1 cellular context compared by ENCODE assay signal in the genomic region with DNA sequence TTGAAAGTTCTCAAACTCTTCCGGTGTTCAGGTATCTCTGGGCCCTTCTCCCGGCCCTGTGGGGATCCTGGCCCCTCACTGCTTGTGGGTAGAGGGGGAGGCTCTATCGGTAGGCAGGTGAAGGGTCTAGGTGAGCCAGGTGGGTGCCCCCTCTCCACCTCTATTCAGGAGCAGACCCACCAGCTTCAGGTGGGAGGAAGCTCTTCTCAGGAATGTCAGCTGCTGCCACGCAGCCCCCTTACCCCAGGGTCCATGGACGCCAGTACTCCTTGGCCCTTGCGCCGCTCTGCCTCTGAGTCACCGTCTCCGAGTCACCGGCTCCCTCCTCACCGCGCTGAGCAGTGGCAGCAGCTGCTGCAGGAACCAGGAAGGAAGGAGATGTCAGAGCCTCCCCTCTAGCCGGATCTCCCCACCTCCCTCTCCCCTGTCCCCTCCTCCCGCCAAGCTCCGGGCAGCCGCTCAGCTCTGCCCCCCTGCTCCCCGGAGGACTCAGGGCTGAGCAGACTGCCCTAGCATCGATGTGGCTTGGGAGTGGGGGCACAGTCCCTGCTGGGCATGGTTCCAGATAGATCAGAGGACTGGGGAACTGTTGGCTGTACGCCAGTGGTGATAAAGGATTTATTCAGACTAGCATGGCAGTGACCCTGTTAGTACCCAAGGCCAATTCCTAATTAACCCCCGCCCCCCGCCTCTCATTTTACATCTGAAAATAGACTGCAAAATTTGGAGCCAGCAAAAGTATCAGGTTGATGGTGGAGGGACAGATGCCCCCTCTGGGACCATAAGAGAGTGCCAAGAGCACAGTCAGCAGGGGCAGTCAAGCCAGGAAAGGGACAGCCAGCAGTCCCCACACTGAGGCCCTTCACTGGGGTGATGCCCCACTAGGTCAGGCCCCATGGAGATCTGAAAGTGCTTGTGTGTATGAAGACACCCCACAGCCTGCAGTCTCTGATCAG.
TF ChIP-seq lines count a peak whose summit lies in the region.

OSBPL7 (minus strand) TSS at position 371 of the 956 bp plus-strand sequence. CDS start 1,516 bp downstream, outside the sequence.

TF ChIP-seq in HEK293, 187 proteins besides CTCF, POLR2A, EP300 and RAD21 (continued from another document):
- peak; percentile 55 for TF ChIP-seq ZNF692 (tag by site-specific recombination; IDR thresholded peaks at IDR 0.05)
- peak; percentile 90 for TF ChIP-seq ZBTB48 (tag by site-specific recombination; IDR thresholded peaks at IDR 0.05)
- 0 out of 2 replicates have a peak, but pooled peaks have one; percentile 13 for TF ChIP-seq PRDM4 (tag by site-specific recombination; IDR thresholded peaks at IDR 0.05)
- peak; percentile 58; the same call in 1 of the 2 replicates for TF ChIP-seq OSR2 (tag by site-specific recombination; IDR thresholded peaks at IDR 0.05)
- 0 out of 2 replicates have a peak, but pooled peaks have one; percentile 50 for TF ChIP-seq ZNF391 (tag by site-specific recombination; IDR thresholded peaks at IDR 0.05; ENCODE audit: borderline replicate concordance, low read depth)
- 0 out of 2 replicates have a peak, but pooled peaks have one; percentile 9 for TF ChIP-seq GLI4 (tag by site-specific recombination; IDR thresholded peaks at IDR 0.05)
- no peak for TF ChIP-seq ZNF433 (tag by site-specific recombination; IDR thresholded peaks at IDR 0.05; ENCODE audit: low read depth)
- no peak for TF ChIP-seq ZNF221 (tag by site-specific recombination; IDR thresholded peaks at IDR 0.05; ENCODE audit: borderline replicate concordance)
- TF ChIP-seq ZNF341 (tag by site-specific recombination; IDR thresholded peaks at IDR 0.05; ENCODE audit: low read depth), result peak; percentile 69
- peak; percentile 68; the same call in 1 of the 2 replicates for TF ChIP-seq ZNF394 (tag by site-specific recombination; IDR thresholded peaks at IDR 0.05; ENCODE audit: borderline replicate concordance)
- TF ChIP-seq, protein P1, sequence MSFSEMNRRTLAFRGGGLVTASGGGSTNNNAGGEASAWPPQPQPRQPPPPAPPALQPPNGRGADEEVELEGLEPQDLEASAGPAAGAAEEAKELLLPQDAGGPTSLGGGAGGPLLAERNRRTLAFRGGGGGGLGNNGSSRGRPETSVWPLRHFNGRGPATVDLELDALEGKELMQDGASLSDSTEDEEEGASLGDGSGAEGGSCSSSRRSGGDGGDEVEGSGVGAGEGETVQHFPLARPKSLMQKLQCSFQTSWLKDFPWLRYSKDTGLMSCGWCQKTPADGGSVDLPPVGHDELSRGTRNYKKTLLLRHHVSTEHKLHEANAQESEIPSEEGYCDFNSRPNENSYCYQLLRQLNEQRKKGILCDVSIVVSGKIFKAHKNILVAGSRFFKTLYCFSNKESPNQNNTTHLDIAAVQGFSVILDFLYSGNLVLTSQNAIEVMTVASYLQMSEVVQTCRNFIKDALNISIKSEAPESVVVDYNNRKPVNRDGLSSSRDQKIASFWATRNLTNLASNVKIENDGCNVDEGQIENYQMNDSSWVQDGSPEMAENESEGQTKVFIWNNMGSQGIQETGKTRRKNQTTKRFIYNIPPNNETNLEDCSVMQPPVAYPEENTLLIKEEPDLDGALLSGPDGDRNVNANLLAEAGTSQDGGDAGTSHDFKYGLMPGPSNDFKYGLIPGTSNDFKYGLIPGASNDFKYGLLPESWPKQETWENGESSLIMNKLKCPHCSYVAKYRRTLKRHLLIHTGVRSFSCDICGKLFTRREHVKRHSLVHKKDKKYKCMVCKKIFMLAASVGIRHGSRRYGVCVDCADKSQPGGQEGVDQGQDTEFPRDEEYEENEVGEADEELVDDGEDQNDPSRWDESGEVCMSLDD (tag by site-specific recombination; IDR thresholded peaks at IDR 0.05), result peak; percentile 68
- TF ChIP-seq ZNF677 (tag by site-specific recombination; IDR thresholded peaks at IDR 0.05), result no peak
- TF ChIP-seq BCL11B (tag by site-specific recombination; IDR thresholded peaks at IDR 0.05; ENCODE audit: low read depth), result 0 out of 2 replicates have a peak, but pooled peaks have one; percentile 25
- peak; percentile 14 for TF ChIP-seq ZBTB26 (tag by site-specific recombination; optimal IDR thresholded peaks at IDR 0.05)
- TF ChIP-seq ZNF211 (tag by site-specific recombination; IDR thresholded peaks at IDR 0.05; ENCODE audit: low read depth), result no peak
- peak; percentile 56; the same call in 1 of the 2 replicates for TF ChIP-seq ZNF629 (tag by site-specific recombination; IDR thresholded peaks at IDR 0.05)
- no peak for TF ChIP-seq ZNF184 (tag by site-specific recombination; IDR thresholded peaks at IDR 0.05)
- peak; percentile 77 for TF ChIP-seq GLIS1 (tag by site-specific recombination; IDR thresholded peaks at IDR 0.05)
- TF ChIP-seq ZNF302 (tag by site-specific recombination; IDR thresholded peaks at IDR 0.05; ENCODE audit: low read depth), result no peak
- peak; percentile 60 for TF ChIP-seq GLIS2 (tag by site-specific recombination; IDR thresholded peaks at IDR 0.05)
- TF ChIP-seq ZNF174 (tag by site-specific recombination; IDR thresholded peaks at IDR 0.05), result no peak
- peak; percentile 35; the same call in 1 of the 2 replicates for TF ChIP-seq ZNF639 (tag by site-specific recombination; IDR thresholded peaks at IDR 0.05)
- TF ChIP-seq ZIC2 (tag by site-specific recombination; IDR thresholded peaks at IDR 0.05), result peak; percentile 70; the same call in 1 of the 2 replicates
- TF ChIP-seq SETDB1 (IDR thresholded peaks at IDR 0.05; ENCODE audit: insufficient read length, low read length), result no peak
- peak; percentile 73 for TF ChIP-seq ZNF335 (tag by site-specific recombination; conservative IDR thresholded peaks at IDR 0.05)
- TF ChIP-seq HIC1 (tag by site-specific recombination; IDR thresholded peaks at IDR 0.05), result peak; percentile 60; the same call in 1 of the 2 replicates
- TF ChIP-seq ZNF2 (tag by site-specific recombination; IDR thresholded peaks at IDR 0.05), result 0 out of 2 replicates have a peak, but pooled peaks have one; percentile 30
- peak; percentile 26; the same call in 1 of the 2 replicates for TF ChIP-seq WT1 (tag by site-specific recombination; IDR thresholded peaks at IDR 0.05)
- peak; percentile 70 for TF ChIP-seq SP7 (tag by site-specific recombination; IDR thresholded peaks at IDR 0.05)
- 0 out of 2 replicates have a peak, but pooled peaks have one; percentile 32 for TF ChIP-seq ZBTB8A (tag by site-specific recombination; IDR thresholded peaks at IDR 0.05)
- 0 out of 2 replicates have a peak, but pooled peaks have one; percentile 75 for TF ChIP-seq ZXDB (tag by site-specific recombination; IDR thresholded peaks at IDR 0.05)
- no peak for TF ChIP-seq ZNF513 (tag by site-specific recombination; IDR thresholded peaks at IDR 0.05)
- peak; percentile 49; the same call in 1 of the 2 replicates for TF ChIP-seq ZNF324 (tag by site-specific recombination; IDR thresholded peaks at IDR 0.05)
- 0 out of 2 replicates have a peak, but pooled peaks have one; percentile 65 for TF ChIP-seq ZBTB7A (tag by site-specific recombination; IDR thresholded peaks at IDR 0.05; ENCODE audit: low read depth)
- peak; percentile 23; the same call in 1 of the 2 replicates for TF ChIP-seq ZBTB21 (tag by site-specific recombination; IDR thresholded peaks at IDR 0.05)
- no peak for TF ChIP-seq ZSCAN23 (tag by site-specific recombination; IDR thresholded peaks at IDR 0.05)
